Comparison of ENCODE assay signal across 10 cellular contexts in the genomic region with DNA sequence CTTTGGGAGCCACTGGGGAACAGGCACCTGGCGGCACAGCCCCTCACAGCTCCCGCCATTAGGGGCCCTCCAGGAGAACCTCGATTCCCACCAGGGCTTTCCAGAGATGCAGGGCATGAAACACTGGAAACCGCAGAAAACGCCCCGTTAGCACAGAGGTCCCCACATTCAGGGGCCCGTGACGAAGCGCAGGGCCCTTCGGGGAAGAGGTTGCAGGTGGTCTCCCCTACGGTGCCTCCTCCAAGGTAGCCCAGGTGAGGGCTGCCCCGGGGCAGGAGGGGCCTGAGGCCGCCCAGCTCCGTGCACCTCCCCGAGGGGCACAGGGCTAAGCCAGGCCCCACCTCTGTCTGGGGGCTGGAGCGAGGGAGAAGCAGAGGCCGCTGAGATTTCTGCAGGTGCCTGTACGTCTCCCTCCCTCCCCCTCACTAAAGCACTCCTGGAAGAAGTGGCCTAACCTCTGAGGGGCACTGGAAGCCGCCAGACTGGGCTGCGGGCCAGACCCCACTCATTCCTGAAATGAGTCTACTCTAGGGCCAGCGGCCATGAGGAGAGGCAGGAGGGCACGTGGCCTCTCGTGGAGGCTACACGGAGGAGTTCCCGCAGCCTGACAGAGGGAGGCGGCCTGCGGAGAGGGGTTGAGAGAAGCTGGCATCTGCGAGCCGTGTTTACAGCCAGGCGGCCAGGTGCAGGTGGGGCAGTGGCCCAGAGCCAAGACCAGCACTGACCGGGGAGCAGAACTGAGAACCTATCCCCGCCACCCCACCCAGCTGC. TPM values are rescaled to one million over a fixed set of nuclear protein-coding genes. Genes with fewer than 3 reads are reported as not detected.
DNase-seq lines count a peak whose midpoint lies in the region; ATAC-seq and TF ChIP-seq lines count a peak whose summit lies in the region.
"Had no signal": no experiment of that assay in that cellular context is flagged by ENCODE, and none has a peak within 500 bp of the region (broad histone marks: within the 10 kb centered on the region; RNA-seq: fewer than 3 reads in every experiment).

No MANE protein-coding gene starts in this region.

- peaks cover 5% of the 10 kb centered on the region for H3K79me1 ChIP-seq in H9 (ENCODE audit: insufficient read depth, low read depth, low read length, poor library complexity, severe bottlenecking)

- peaks cover 5% of the 10 kb centered on the region; the same call in 1 of the 2 replicates for H3K79me2 ChIP-seq in H9 (ENCODE audit: insufficient read depth, low read length)

- WGBS in H9 (ENCODE audit: extremely low coverage, insufficient read length, low lambda C conversion rate) = no CpG with 5 or more reads among the region's 32 CpGs
- WGBS in esophagus squamous epithelium, 2 donors = no CpG with 5 or more reads among the region's 32 CpGs

- peaks cover 0 to 29% (median 0%) of the 10 kb centered on the region in 3 donors for H3K36me3 ChIP-seq in Peyer's patch
- H3K36me3 ChIP-seq in esophagus squamous epithelium = peaks cover 0 to 39% (median 0%) of the 10 kb centered on the region in 3 donors
- peaks cover 23% of the 10 kb centered on the region for H3K36me3 ChIP-seq in skeletal muscle satellite cell (ENCODE audit: insufficient read depth, low read length)
- H3K36me3 ChIP-seq in A673 (ENCODE audit: insufficient read depth, low read length, poor library complexity, severe bottlenecking) = no peaks in the 10 kb centered on the region

- peaks cover 6% of the 10 kb centered on the region; the same call in 1 of the 2 replicates for H3K4me1 ChIP-seq in H9 (ENCODE audit: insufficient read depth, low read length)
- peaks cover 0 to 55% (median 11%) of the 10 kb centered on the region in 4 donors for H3K4me1 ChIP-seq in Peyer's patch
- H3K4me1 ChIP-seq in esophagus squamous epithelium = peaks cover 36 to 69% (median 39%) of the 10 kb centered on the region in 3 donors
- peaks cover 29% of the 10 kb centered on the region for H3K4me1 ChIP-seq in skeletal muscle satellite cell (ENCODE audit: control insufficient read depth, insufficient read depth, low read length)
- H3K4me1 ChIP-seq in A673 (ENCODE audit: insufficient read depth, low read length, poor library complexity, severe bottlenecking) = peaks cover 3% of the 10 kb centered on the region

- no peak overlapping the region for H3K4ac ChIP-seq in H9 (ENCODE audit: low read depth, low read length)

- BruUV-seq in A673 (replicated peaks; lab: Mats Ljungman, UMichigan) = no TSS peak

- H2BK15ac ChIP-seq in H9 (ENCODE audit: low read depth, low read length) = no peak overlapping the region

- peak overlapping the region in 2 of 4 donors; percentile 8 for H3K4me3 ChIP-seq in Peyer's patch
- H3K4me3 ChIP-seq in esophagus squamous epithelium = peak overlapping the region in 1 of 4 donors; percentile 30
- H3K4me3 ChIP-seq in skeletal muscle satellite cell (ENCODE audit: low read length) = no peak overlapping the region
- no peak overlapping the region for H3K4me3 ChIP-seq in A673 (ENCODE audit: low read depth, low read length, poor library complexity, severe bottlenecking)

- H2BK120ac ChIP-seq in H9 (ENCODE audit: low read depth, low read length, poor library complexity, severe bottlenecking) = no peak overlapping the region

- H2BK20ac ChIP-seq in H9 (ENCODE audit: low read depth, low read length, poor library complexity, severe bottlenecking) = no peak overlapping the region

- H3K4me1 Mint-ChIP-seq in H9 = peaks cover 31 to 39% of the 10 kb centered on the region in 2 experiments
- H3K4me1 Mint-ChIP-seq in natural killer cell = peaks cover 0 to 2% of the 10 kb centered on the region in 2 donors

- TF ChIP-seq CTCF in H9 (conservative IDR thresholded peaks at IDR 0.05) (no peak), Peyer's patch (IDR thresholded peaks at IDR 0.05) (peak in 1 of 6 experiments; percentile 14), esophagus squamous epithelium (IDR thresholded peaks at IDR 0.05) (no peak), A673 (conservative IDR thresholded peaks at IDR 0.05; ENCODE audit: low read depth, low read length) (no peak), natural killer cell (IDR thresholded peaks at IDR 0.05) (no peak)

- H4K20me1 ChIP-seq in H9 (ENCODE audit: control insufficient read depth, insufficient read depth, insufficient read length) = no peaks in the 10 kb centered on the region

- peaks cover 5 to 10% (median 6%) of the 10 kb centered on the region in 3 experiments for H3K36me3 Mint-ChIP-seq in H9 (ENCODE audit: insufficient read depth in 1 of 3, low read depth in 3 of 3)
- H3K36me3 Mint-ChIP-seq in natural killer cell = no peaks in the 10 kb centered on the region
- H3K36me3 Mint-ChIP-seq: memory B cell had no signal

- peaks cover 7% of the 10 kb centered on the region for H3K23me2 ChIP-seq in H9 (ENCODE audit: insufficient read length, low read depth, low read length, poor library complexity, severe bottlenecking)

- H2AK5ac ChIP-seq in H9 (ENCODE audit: insufficient read length, low read length) = no peak overlapping the region

- H3K23ac ChIP-seq in H9 (ENCODE audit: insufficient read length, low read depth, low read length) = no peak overlapping the region

- H3K9me3 Mint-ChIP-seq in H9 (no peaks in the 10 kb centered on the region), natural killer cell (no peaks in the 10 kb centered on the region)
- H3K9me3 Mint-ChIP-seq: memory B cell had no signal

- no peak overlapping the region for H3K27ac ChIP-seq in H9 (ENCODE audit: insufficient read length, low read depth, low read length)
- H3K27ac ChIP-seq in Peyer's patch = peak overlapping the region in 2 of 4 donors; percentile 51 to 99
- H3K27ac ChIP-seq in esophagus squamous epithelium = peak overlapping the region; percentile 23 to 92 (median 63)
- H3K27ac ChIP-seq in A673 (ENCODE audit: low read depth, low read length, poor library complexity, severe bottlenecking) = no peak overlapping the region

- H3K27me3 ChIP-seq in H9 (ENCODE audit: insufficient read depth, low read length) (no peaks in the 10 kb centered on the region), Peyer's patch (no peaks in the 10 kb centered on the region), esophagus squamous epithelium (peaks cover 0 to 50% (median 0%) of the 10 kb centered on the region in 4 donors), skeletal muscle satellite cell (ENCODE audit: control insufficient read depth, insufficient read depth, low read length) (no peaks in the 10 kb centered on the region), A673 (replicated peaks; ENCODE audit: insufficient read depth, low read depth, low read length, poor library complexity) (peaks cover 11% of the 10 kb centered on the region)

- H4K8ac ChIP-seq in H9 (replicated peaks; ENCODE audit: insufficient read length, low read depth, low read length) = no peak overlapping the region

- H2BK5ac ChIP-seq in H9 (ENCODE audit: insufficient read length, low read length) = no peak overlapping the region

- DNase-seq in H9 (no peak), Peyer's patch (peak in 2 of 3 donors; percentile 74 to 85), esophagus squamous epithelium (lab: John Stamatoyannopoulos, UW) (no peak), D341Med (ENCODE audit: low spot score) (no peak), A673 (ENCODE audit: low spot score) (no peak), natural killer cell (no peak)
- DNase-seq: activated CD8-positive, alpha-beta T cell treated with anti-CD3 and anti-CD28 coated beads, Interleukin-2, amount 10 ng/mL, durations not matched to agents 7 days and 5 days had no signal

- H4K91ac ChIP-seq in H9 (ENCODE audit: insufficient read length, low read depth, low read length) = no peak overlapping the region

- ATAC-seq in HG02852 (IDR thresholded peaks at IDR 0.05; ENCODE audit: unreplicated experiment) (no peak), natural killer cell (no peak)
- ATAC-seq: activated CD8-positive, alpha-beta T cell treated with anti-CD3 and anti-CD28 coated beads, Interleukin-2, amount 10 ng/mL, durations not matched to agents 7 days and 5 days had no signal

- POLR2A ChIA-PET in A673 (lab: Charles Lee; ENCODE audit: low non-redundant PET) = no interaction called here

- no peak overlapping the region for H3K4me3 Mint-ChIP-seq in H9
- no peak overlapping the region for H3K4me3 Mint-ChIP-seq in natural killer cell
- H3K4me3 Mint-ChIP-seq: activated CD8-positive, alpha-beta T cell treated with anti-CD3 and anti-CD28 coated beads, Interleukin-2, amount 10 ng/mL, durations not matched to agents 7 days and 5 days; memory B cell had no signal

- H3K9me3 ChIP-seq in H9 (ENCODE audit: control insufficient read depth, low read depth, low read length) (no peaks in the 10 kb centered on the region), Peyer's patch (no peaks in the 10 kb centered on the region), esophagus squamous epithelium (no peaks in the 10 kb centered on the region), skeletal muscle satellite cell (replicated peaks; ENCODE audit: low read length) (no peaks in the 10 kb centered on the region), A673 (ENCODE audit: low read depth, low read length, poor library complexity, severe bottlenecking) (no peaks in the 10 kb centered on the region)

- H3K27ac Mint-ChIP-seq in H9 (peak overlapping the region in 1 of 3 experiments; percentile 81; a peak in 1 of 7 replicates), natural killer cell (no peak overlapping the region)
- H3K27ac Mint-ChIP-seq: activated CD8-positive, alpha-beta T cell treated with anti-CD3 and anti-CD28 coated beads, Interleukin-2, amount 10 ng/mL, durations not matched to agents 7 days and 5 days; memory B cell had no signal

- H2BK12ac ChIP-seq in H9 (ENCODE audit: insufficient read length, low read depth, low read length) = no peak overlapping the region

- H3K4me2 ChIP-seq in H9 (ENCODE audit: insufficient read depth, insufficient read length, low read length) (no peak overlapping the region), skeletal muscle satellite cell (ENCODE audit: low read length) (peak overlapping the region; percentile 52)

- no peak overlapping the region for H3K9ac ChIP-seq in H9 (ENCODE audit: extremely low read depth, insufficient read length, low read length)
- peak overlapping the region; percentile 63 for H3K9ac ChIP-seq in skeletal muscle satellite cell (ENCODE audit: low read depth, low read length)

- H4K5ac ChIP-seq in H9 (ENCODE audit: insufficient read length, low read depth, low read length) = no peak overlapping the region

- intact Hi-C loops in esophagus squamous epithelium (cut with DNase I) = no loop called here
- intact Hi-C loops in A673 (cut with micrococcal nuclease; ENCODE audit: unreplicated experiment) = no loop called here
- intact Hi-C loops in natural killer cell (cut with micrococcal nuclease) = no loop called here

- H2AFZ ChIP-seq in H9 (ENCODE audit: low read length) = no peak overlapping the region

- H3K27me3 Mint-ChIP-seq in H9 (ENCODE audit: low read depth) = peaks cover 17% of the 10 kb centered on the region
- peaks cover 6 to 9% of the 10 kb centered on the region in 2 donors for H3K27me3 Mint-ChIP-seq in natural killer cell (ENCODE audit: low read depth in 2 of 2)

- H3K56ac ChIP-seq in H9 (ENCODE audit: insufficient read length, low read depth, low read length) = no peak overlapping the region

- H3K14ac ChIP-seq in H9 (ENCODE audit: insufficient read depth, low read length) = peak overlapping the region; percentile 53; the same call in 1 of the 2 replicates

- no peak overlapping the region for H3K18ac ChIP-seq in H9 (ENCODE audit: insufficient read length, low read depth, low read length)

- H3T11ph ChIP-seq in H9 (ENCODE audit: low read length) = no peak overlapping the region

- CTCF ChIA-PET in A673 (lab: Charles Lee) = no interaction called here

- TF ChIP-seq POLR2A in Peyer's patch (IDR thresholded peaks at IDR 0.05) (no peak), esophagus squamous epithelium (IDR thresholded peaks at IDR 0.05) (no peak)

RNA-seq across cellular contexts. Expression of gene PDGFA, which starts 6.9 kb away (rescaled TPM):
- total RNA-seq in H9 (2021) (34.3 and 35.8 TPM in 2 replicates), Peyer's patch (10 to 100 TPM in 3 of 4 donors, 1 to 10 TPM in 1; 5.8 to 97.8 (median 59.4) TPM), esophagus squamous epithelium (10 to 100 TPM in 2 of 4 donors, 1 to 10 TPM in 2; 5.1 to 13.5 (median 8.5) TPM), A673 (2021) (2.1 and 4.3 TPM in 2 replicates), natural killer cell (1 to 10 TPM in 2 of 3 donors, under 1 TPM in 1; 0.86 to 2.0 (median 1.5) TPM)
- total RNA-seq in skeletal muscle satellite cell (2012; rRNA removed) = 4.1 and 16.2 TPM in 2 replicates

Comparison
In these comparisons a context has a peak if more than half of its experiments do, and no peak if none do; other contexts are left out.
1. DNase-seq: peak in Peyer's patch (2 of 3); none in H9 (single experiment), esophagus squamous epithelium (single experiment), D341Med (single experiment), A673 (single experiment) and natural killer cell (single experiment).
2. H3K27ac ChIP-seq: peak in esophagus squamous epithelium (4 of 4); none in H9 (single experiment) and A673 (single experiment).